ENCODE assay signal across 1 cellular context in the genomic region with DNA sequence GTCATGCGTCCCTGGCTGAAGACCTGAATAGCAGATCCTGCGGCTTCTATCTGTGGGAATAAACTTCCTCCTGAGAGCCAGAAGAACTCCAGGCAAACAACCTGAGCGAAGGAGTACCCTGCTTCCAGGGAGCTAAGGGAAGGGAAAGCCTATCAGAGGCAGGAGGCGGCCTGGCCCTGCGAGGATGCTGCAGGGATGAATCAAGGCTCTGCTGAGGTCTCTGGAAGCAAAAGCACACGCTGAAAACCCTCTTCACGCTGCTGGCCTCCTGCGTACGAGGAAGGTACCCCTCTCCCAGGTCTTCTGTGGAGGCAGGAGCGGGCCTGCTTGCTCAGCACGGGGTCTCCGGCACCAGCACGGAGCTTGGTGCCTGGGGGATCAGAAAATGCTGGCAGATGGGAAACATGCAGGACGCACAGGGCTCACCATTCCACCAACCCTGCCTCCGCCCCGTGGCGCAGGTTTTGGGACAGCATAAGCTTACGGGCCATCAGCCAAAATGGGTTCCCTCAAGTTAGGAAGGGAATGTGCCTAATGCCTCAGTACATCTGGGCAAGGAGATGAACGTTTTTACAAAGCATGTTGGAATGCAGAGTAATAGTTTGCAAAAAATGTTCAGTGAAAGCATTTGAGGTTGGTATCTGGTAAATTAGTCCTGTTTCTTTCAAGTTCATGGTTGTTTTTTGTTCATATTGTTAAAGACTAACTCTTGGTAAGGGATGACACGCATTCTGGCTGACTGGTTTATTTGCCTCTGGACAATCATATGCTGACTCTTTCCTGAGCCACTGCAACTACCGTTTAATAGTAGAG.
TF ChIP-seq lines count a peak whose summit lies in the region.

No MANE protein-coding gene starts in this region.

TF ChIP-seq in GM23338, 12 proteins besides CTCF, POLR2A, EP300 and RAD21 (continued from another document):
- TF ChIP-seq, protein P1, sequence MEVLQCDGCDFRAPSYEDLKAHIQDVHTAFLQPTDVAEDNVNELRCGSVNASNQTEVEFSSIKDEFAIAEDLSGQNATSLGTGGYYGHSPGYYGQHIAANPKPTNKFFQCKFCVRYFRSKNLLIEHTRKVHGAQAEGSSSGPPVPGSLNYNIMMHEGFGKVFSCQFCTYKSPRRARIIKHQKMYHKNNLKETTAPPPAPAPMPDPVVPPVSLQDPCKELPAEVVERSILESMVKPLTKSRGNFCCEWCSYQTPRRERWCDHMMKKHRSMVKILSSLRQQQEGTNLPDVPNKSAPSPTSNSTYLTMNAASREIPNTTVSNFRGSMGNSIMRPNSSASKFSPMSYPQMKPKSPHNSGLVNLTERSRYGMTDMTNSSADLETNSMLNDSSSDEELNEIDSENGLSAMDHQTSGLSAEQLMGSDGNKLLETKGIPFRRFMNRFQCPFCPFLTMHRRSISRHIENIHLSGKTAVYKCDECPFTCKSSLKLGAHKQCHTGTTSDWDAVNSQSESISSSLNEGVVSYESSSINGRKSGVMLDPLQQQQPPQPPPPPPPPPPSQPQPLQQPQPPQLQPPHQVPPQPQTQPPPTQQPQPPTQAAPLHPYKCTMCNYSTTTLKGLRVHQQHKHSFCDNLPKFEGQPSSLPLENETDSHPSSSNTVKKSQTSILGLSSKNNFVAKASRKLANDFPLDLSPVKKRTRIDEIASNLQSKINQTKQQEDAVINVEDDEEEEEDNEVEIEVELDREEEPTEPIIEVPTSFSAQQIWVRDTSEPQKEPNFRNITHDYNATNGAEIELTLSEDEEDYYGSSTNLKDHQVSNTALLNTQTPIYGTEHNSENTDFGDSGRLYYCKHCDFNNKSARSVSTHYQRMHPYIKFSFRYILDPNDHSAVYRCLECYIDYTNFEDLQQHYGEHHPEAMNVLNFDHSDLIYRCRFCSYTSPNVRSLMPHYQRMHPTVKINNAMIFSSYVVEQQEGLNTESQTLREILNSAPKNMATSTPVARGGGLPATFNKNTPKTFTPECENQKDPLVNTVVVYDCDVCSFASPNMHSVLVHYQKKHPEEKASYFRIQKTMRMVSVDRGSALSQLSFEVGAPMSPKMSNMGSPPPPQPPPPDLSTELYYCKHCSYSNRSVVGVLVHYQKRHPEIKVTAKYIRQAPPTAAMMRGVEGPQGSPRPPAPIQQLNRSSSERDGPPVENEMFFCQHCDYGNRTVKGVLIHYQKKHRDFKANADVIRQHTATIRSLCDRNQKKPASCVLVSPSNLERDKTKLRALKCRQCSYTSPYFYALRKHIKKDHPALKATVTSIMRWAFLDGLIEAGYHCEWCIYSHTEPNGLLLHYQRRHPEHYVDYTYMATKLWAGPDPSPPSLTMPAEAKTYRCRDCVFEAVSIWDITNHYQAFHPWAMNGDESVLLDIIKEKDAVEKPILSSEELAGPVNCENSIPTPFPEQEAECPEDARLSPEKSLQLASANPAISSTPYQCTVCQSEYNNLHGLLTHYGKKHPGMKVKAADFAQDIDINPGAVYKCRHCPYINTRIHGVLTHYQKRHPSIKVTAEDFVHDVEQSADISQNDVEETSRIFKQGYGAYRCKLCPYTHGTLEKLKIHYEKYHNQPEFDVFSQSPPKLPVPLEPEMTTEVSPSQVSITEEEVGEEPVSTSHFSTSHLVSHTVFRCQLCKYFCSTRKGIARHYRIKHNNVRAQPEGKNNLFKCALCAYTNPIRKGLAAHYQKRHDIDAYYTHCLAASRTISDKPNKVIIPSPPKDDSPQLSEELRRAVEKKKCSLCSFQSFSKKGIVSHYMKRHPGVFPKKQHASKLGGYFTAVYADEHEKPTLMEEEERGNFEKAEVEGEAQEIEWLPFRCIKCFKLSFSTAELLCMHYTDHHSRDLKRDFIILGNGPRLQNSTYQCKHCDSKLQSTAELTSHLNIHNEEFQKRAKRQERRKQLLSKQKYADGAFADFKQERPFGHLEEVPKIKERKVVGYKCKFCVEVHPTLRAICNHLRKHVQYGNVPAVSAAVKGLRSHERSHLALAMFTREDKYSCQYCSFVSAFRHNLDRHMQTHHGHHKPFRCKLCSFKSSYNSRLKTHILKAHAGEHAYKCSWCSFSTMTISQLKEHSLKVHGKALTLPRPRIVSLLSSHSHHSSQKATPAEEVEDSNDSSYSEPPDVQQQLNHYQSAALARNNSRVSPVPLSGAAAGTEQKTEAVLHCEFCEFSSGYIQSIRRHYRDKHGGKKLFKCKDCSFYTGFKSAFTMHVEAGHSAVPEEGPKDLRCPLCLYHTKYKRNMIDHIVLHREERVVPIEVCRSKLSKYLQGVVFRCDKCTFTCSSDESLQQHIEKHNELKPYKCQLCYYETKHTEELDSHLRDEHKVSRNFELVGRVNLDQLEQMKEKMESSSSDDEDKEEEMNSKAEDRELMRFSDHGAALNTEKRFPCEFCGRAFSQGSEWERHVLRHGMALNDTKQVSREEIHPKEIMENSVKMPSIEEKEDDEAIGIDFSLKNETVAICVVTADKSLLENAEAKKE (CRISPR knock-in tag; IDR thresholded peaks at IDR 0.05) = no peak
